ENCODE assay signal across 8 cellular contexts in genomic region chrX:135522132-135522530, GRCh38. TPM values are rescaled to one million over a fixed set of nuclear protein-coding genes. Genes with fewer than 3 reads are reported as not detected.
DNase-seq lines count a peak whose midpoint lies in the region; ATAC-seq and TF ChIP-seq lines count a peak whose summit lies in the region.

No MANE protein-coding gene starts in this region.

- intact Hi-C loops in natural killer cell (cut with micrococcal nuclease) = no loop called here

- H3K27ac ChIP-seq in Karpas-422 (ENCODE audit: low read length) (peak overlapping the region; percentile 65; the same call in 1 of the 2 replicates), cingulate gyrus (ENCODE audit: low read depth, low read length) (peak overlapping the region; percentile 74)

- H3K79me2 ChIP-seq in Karpas-422 (ENCODE audit: low read length) = peaks cover 46% of the 10 kb centered on the region

- no peaks in the 10 kb centered on the region for H3K9me3 ChIP-seq in Karpas-422 (ENCODE audit: low read length)

- H3K9me2 ChIP-seq in Karpas-422 (replicated peaks; ENCODE audit: insufficient read depth, low read length) = no peaks in the 10 kb centered on the region

- peak overlapping the region; percentile 54; the same call in 1 of the 2 replicates for H2AFZ ChIP-seq in Karpas-422 (ENCODE audit: low read length)

- POLR2A ChIA-PET in BJ (lab: Charles Lee) = no interaction called here

- peaks cover 0 to 30% of the 10 kb centered on the region in 2 donors for H3K27me3 Mint-ChIP-seq in natural killer cell (ENCODE audit: low read depth in 2 of 2)

- peaks cover 27 to 30% of the 10 kb centered on the region in 2 donors for H3K4me1 Mint-ChIP-seq in natural killer cell

- no peak for DNase-seq in BJ (ENCODE audit: low read depth)
- DNase-seq in Karpas-422 = no peak
- DNase-seq in natural killer cell = no peak
- no peak for DNase-seq in omental fat pad (ENCODE audit: low spot score)
- DNase-seq in COLO668 (lab: John Stamatoyannopoulos, UW; ENCODE audit: unreplicated experiment) = no peak

- peaks cover 14% of the 10 kb centered on the region for H3K4me1 ChIP-seq in Karpas-422 (ENCODE audit: low read length)

- peak overlapping the region; percentile 93 for H3K4me2 ChIP-seq in Karpas-422 (ENCODE audit: low read depth, low read length, poor library complexity, severe bottlenecking)

- H3K27ac Mint-ChIP-seq in natural killer cell = peak overlapping the region; percentile 97 to 99

- H3K27me3 ChIP-seq in BJ (ENCODE audit: control insufficient read depth, insufficient read depth, low read length) (no peaks in the 10 kb centered on the region), Karpas-422 (ENCODE audit: low read length) (no peaks in the 10 kb centered on the region)

- no peaks in the 10 kb centered on the region for H3K36me3 ChIP-seq in BJ (ENCODE audit: control insufficient read depth, insufficient read depth, low read length)
- no peaks in the 10 kb centered on the region for H3K36me3 ChIP-seq in Karpas-422 (ENCODE audit: insufficient read depth, low read length)

- peak overlapping the region; percentile 81 for H3K9ac ChIP-seq in Karpas-422 (ENCODE audit: low read length)

- H3K4me3 ChIP-seq in BJ (ENCODE audit: low read depth, low read length) (peak overlapping the region; percentile 55), Karpas-422 (ENCODE audit: low read length) (peak overlapping the region; percentile 77)

- TF ChIP-seq CTCF in BJ (IDR thresholded peaks at IDR 0.05; ENCODE audit: insufficient read depth, low read depth, low read length) = no peak
- TF ChIP-seq CTCF in natural killer cell (IDR thresholded peaks at IDR 0.05) = no peak
- no peak for TF ChIP-seq CTCF in omental fat pad (IDR thresholded peaks at IDR 0.05)

- CTCF ChIA-PET in BJ (lab: Yijun Ruan, JAX) = no interaction called here

- ATAC-seq in natural killer cell (no peak), omental fat pad (ENCODE audit: low FRiP score) (no peak), esophagus mucosa (no peak), GM21390 (IDR thresholded peaks at IDR 0.05; ENCODE audit: unreplicated experiment) (no peak)

- no peaks in the 10 kb centered on the region for H4K20me1 ChIP-seq in Karpas-422 (ENCODE audit: insufficient read depth, low read depth, low read length)

- H3K9me3 Mint-ChIP-seq in natural killer cell = no peaks in the 10 kb centered on the region

- peak overlapping the region; percentile 84 for H3K4me3 Mint-ChIP-seq in natural killer cell

- no peaks in the 10 kb centered on the region for H3K36me3 Mint-ChIP-seq in natural killer cell

RNA-seq across cellular contexts. Expression of gene INTS6L, which starts 1.7 kb away (rescaled TPM):
- 2.7 and 4.2 TPM in 2 replicates for polyA plus RNA-seq in BJ (2011; rRNA removed)
- polyA minus RNA-seq in BJ (2011; rRNA and poly(A)+ RNA removed) = 1.7 and 2.3 TPM in 2 replicates
- 17.7 and 31.1 TPM in 2 replicates for total RNA-seq in Karpas-422 (2014; rRNA removed; shearing (Covaris generic); ENCODE audit: low replicate concordance)
- total RNA-seq in natural killer cell (10 to 100 TPM; 24.0 to 30.2 (median 26.7) TPM), omental fat pad (1 to 10 TPM; 5.1 to 9.7 (median 7.7) TPM), esophagus mucosa (5.3 TPM)
